ENCODE assay signal across 8 cellular contexts in the genomic region with DNA sequence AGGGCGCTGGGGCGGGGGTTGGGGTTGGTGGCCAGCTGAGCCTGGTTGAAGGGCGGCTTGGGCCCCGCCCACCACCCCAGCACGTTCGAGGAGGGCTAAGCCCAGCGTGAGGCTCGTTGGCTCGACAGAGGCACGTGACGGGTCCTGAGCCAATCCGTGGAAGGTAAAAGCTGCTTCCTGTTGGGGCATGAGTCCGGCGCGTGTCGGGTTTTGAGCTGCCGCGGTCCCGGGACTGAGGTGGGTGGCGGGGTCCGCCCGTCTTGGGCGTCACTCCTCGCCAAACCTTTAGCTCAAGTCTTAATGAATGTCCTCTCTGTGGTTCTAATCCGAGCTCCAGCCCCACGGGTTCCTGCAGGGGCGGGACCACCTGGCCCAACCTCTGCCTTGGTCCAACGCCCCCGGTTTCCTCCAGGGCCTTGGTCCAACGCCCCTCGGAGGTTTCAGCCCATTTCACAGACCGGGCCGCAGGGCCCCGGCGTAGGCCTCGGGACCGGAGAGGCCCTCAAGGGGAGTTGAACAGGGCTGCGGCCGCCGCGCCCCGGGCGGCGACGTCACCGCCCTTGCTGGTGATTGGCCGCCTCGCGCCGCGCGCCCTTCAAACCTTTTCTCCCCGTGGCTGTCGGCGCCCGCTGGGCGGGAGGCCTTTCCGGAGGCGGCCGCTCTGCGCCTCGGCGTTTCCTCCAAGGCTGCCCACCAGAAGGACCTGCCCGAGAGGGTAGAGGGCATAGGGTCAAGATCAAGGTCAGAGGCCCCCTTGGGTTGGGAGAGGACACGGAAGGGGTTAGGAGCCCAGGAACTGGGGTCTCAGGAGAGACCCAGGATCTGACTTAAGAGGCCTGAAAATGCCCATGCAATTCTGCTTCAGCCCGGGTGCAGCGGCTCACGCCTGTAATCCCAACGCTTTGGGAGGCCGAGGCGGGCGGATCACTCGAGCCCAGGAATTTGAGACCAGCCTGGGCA. TPM values are rescaled to one million over a fixed set of nuclear protein-coding genes. Genes with fewer than 3 reads are reported as not detected.
DNase-seq lines count a peak whose midpoint lies in the region; ATAC-seq and TF ChIP-seq lines count a peak whose summit lies in the region.

A gene with protein sequence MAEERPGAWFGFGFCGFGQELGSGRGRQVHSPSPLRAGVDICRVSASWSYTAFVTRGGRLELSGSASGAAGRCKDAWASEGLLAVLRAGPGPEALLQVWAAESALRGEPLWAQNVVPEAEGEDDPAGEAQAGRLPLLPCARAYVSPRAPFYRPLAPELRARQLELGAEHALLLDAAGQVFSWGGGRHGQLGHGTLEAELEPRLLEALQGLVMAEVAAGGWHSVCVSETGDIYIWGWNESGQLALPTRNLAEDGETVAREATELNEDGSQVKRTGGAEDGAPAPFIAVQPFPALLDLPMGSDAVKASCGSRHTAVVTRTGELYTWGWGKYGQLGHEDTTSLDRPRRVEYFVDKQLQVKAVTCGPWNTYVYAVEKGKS (plus strand): TSS at position 173 of the 960 bp plus-strand sequence. CDS start 1,851 bp downstream, outside the sequence.

- H3K27me3 Mint-ChIP-seq in activated T-cell treated with anti-CD3 and anti-CD28 coated beads, Interleukin-2, amount 50 U/mL, for 72 hours (ENCODE audit: low read depth), result no peaks in the 10 kb centered on the region

- TF ChIP-seq POLR2A in esophagus squamous epithelium (IDR thresholded peaks at IDR 0.05), result peak in 2 of 4 donors; percentile 53 to 69

- H3K9me3 Mint-ChIP-seq in activated T-cell treated with anti-CD3 and anti-CD28 coated beads, Interleukin-2, amount 50 U/mL, for 72 hours, result no peaks in the 10 kb centered on the region

- H3K36me3 ChIP-seq in HUES6 (ENCODE audit: control insufficient read depth, insufficient read depth, low read length) (peaks cover 42% of the 10 kb centered on the region), Panc1 (ENCODE audit: control insufficient read depth, insufficient read depth, low read length) (peaks cover 4% of the 10 kb centered on the region; the same call in 1 of the 2 replicates), esophagus squamous epithelium (peaks cover 18 to 47% (median 27%) of the 10 kb centered on the region in 3 donors)

- 8 to 35% methylated on average over 6 to 22 of the region's 73 CpGs for WGBS in esophagus squamous epithelium, 2 donors

- H3K9ac ChIP-seq in HUES6 (ENCODE audit: low read length), result peak within 1 kb of the TSS; percentile 93

- TSS peak; percentile 78 for BruUV-seq in Panc1 (replicated peaks; lab: Mats Ljungman, UMichigan)

- peak within 1 kb of the TSS; percentile 92 to 95 for H3K4me3 Mint-ChIP-seq in activated T-cell treated with anti-CD3 and anti-CD28 coated beads, Interleukin-2, amount 50 U/mL, for 72 hours

- H3K27me3 ChIP-seq in HUES6 (ENCODE audit: control insufficient read depth, insufficient read depth, low read length) (peaks cover 6% of the 10 kb centered on the region; the same call in 1 of the 2 replicates), Panc1 (ENCODE audit: control insufficient read depth, insufficient read depth, low read length) (no peaks in the 10 kb centered on the region), esophagus squamous epithelium (no peaks in the 10 kb centered on the region)

- no peak for TF ChIP-seq CTCF in Panc1 (IDR thresholded peaks at IDR 0.05)
- TF ChIP-seq CTCF in esophagus squamous epithelium (IDR thresholded peaks at IDR 0.05), result peak in 2 of 6 experiments; percentile 3 to 7

- peak within 1 kb of the TSS; percentile 95 for H3K27ac Mint-ChIP-seq in activated T-cell treated with anti-CD3 and anti-CD28 coated beads, Interleukin-2, amount 50 U/mL, for 72 hours

- no peaks in the 10 kb centered on the region for H3K9me3 ChIP-seq in HUES6 (ENCODE audit: control insufficient read depth, insufficient read depth, low read depth, low read length)
- no peaks in the 10 kb centered on the region for H3K9me3 ChIP-seq in Panc1 (ENCODE audit: control insufficient read depth, insufficient read depth, low read depth, low read length)
- no peaks in the 10 kb centered on the region for H3K9me3 ChIP-seq in esophagus squamous epithelium

- in situ Hi-C loops in Panc1 (cut with HindIII; ENCODE audit: low pct_unique_long_range_greater_than_20kb, low sequenced_read_pairs), result no loop called here

- peaks cover 14% of the 10 kb centered on the region for H3K4me1 ChIP-seq in HUES6 (ENCODE audit: control insufficient read depth, insufficient read depth, low read length)
- peaks cover 17% of the 10 kb centered on the region for H3K4me1 ChIP-seq in Panc1 (ENCODE audit: control insufficient read depth, insufficient read depth, low read length)
- H3K4me1 ChIP-seq in esophagus squamous epithelium, result peaks cover 19 to 39% (median 22%) of the 10 kb centered on the region in 3 donors

- CTCF ChIA-PET in Panc1 (lab: Charles Lee), result interaction anchor here (3.4 kb wide), 1 partner anchor 95 kb away, joined by 16 read pairs; no protein-coding TSS in a partner anchor

- peaks cover 8 to 13% of the 10 kb centered on the region in 2 donors for H3K36me3 Mint-ChIP-seq in activated T-cell treated with anti-CD3 and anti-CD28 coated beads, Interleukin-2, amount 50 U/mL, for 72 hours (ENCODE audit: insufficient read depth in 2 of 2)

- H3K4me1 Mint-ChIP-seq in activated T-cell treated with anti-CD3 and anti-CD28 coated beads, Interleukin-2, amount 50 U/mL, for 72 hours (ENCODE audit: low read depth), result peaks cover 10% of the 10 kb centered on the region

- ATAC-seq in GM21390 (IDR thresholded peaks at IDR 0.05; ENCODE audit: unreplicated experiment), result peak; percentile 90
- ATAC-seq in Panc1, result peak; percentile 91
- ATAC-seq in activated T-cell treated with anti-CD3 and anti-CD28 coated beads, Interleukin-2, amount 50 U/mL, for 72 hours (replicated peaks in 1 of 2), result peak; percentile 95 to 96

- H3K4me3 ChIP-seq in HUES6 (ENCODE audit: low read depth, low read length), result peak within 1 kb of the TSS; percentile 78
- peak within 1 kb of the TSS; percentile 77 to 81 for H3K4me3 ChIP-seq in Panc1 (ENCODE audit: low read depth in 2 of 2, low read length in 2 of 2)
- H3K4me3 ChIP-seq in esophagus squamous epithelium, result peak within 1 kb of the TSS; percentile 64 to 86 (median 84)

- peak within 1 kb of the TSS; percentile 97 for H3K27ac ChIP-seq in HUES6 (ENCODE audit: low read depth, low read length)
- H3K27ac ChIP-seq in Panc1 (ENCODE audit: low read length), result peak within 1 kb of the TSS; percentile 96
- peak within 1 kb of the TSS; percentile 94 to 98 (median 96) for H3K27ac ChIP-seq in esophagus squamous epithelium

- intact Hi-C loops in Panc1 (cut with micrococcal nuclease; ENCODE audit: unreplicated experiment) (no loop called here), esophagus squamous epithelium (cut with DNase I) (no loop called here)

- DNase-seq in COLO829 (ENCODE audit: low spot score) (peak; percentile 100), Panc1 (ENCODE audit: low read depth, low spot score) (peak; percentile 84), esophagus squamous epithelium (lab: John Stamatoyannopoulos, UW) (peak; percentile 64), myocyte (ENCODE audit: low read depth) (peak; percentile 97)
- peak; percentile 92 to 95 for DNase-seq in activated T-cell treated with anti-CD3 and anti-CD28 coated beads, Interleukin-2, amount 50 U/mL, for 72 hours
- DNase-seq in stimulated activated CD8-positive, alpha-beta memory T cell treated with anti-CD3 and anti-CD28 coated beads, Interleukin-7, amount 100 ng/mL, for 4 hours (ENCODE audit: low read depth in 2 of 2), result peak; percentile 85 to 86

- POLR2A ChIA-PET in Panc1 (lab: Charles Lee), result interaction anchor here (0.7 kb wide), 1 partner anchor 25 kb away, joined by 5 read pairs; no protein-coding TSS in a partner anchor

RNA-seq across cellular contexts. Expression of the gene that starts here (rescaled TPM):
- 23.6 TPM for total RNA-seq in Panc1 (2021; ENCODE audit: unreplicated experiment)
- 28.6 TPM for polyA plus RNA-seq in Panc1 (2012; ENCODE audit: insufficient read length)
- total RNA-seq in activated T-cell treated with anti-CD3 and anti-CD28 coated beads, Interleukin-2, amount 50 U/mL, for 72 hours, result 10 to 100 TPM; 26.2 to 27.6 TPM
- 10 to 100 TPM in 1 of 4 donors, 1 to 10 TPM in 3; 8.7 to 12.6 (median 9.8) TPM for total RNA-seq in esophagus squamous epithelium
- 7.4 and 7.8 TPM in 2 replicates for total RNA-seq in myocyte
- polyA plus RNA-seq in myocyte (2012), result 9.6 TPM

Comparison
In these comparisons a context has a peak if more than half of its experiments do, and no peak if none do; other contexts are left out.
1. Peak in every context shown above with its lines: DNase-seq, ATAC-seq, H3K4me3 ChIP-seq and H3K27ac ChIP-seq.